9 cellular contexts compared by ENCODE assay signal in genomic region chr10:97904576-97904975, GRCh38. TPM values are rescaled to one million over a fixed set of nuclear protein-coding genes. Genes with fewer than 3 reads are reported as not detected.
"Had no signal": no experiment of that assay in that cellular context is flagged by ENCODE, and none has a peak within 500 bp of the region (broad histone marks: within the 10 kb centered on the region; RNA-seq: fewer than 3 reads in every experiment).

No MANE protein-coding gene starts in this region.

- H3K27ac ChIP-seq: GM23248, HL-60 had no signal

- H3K9ac ChIP-seq: GM23248 had no signal

- H3K4me3 ChIP-seq: GM23248, HAP-1 had no signal

- DNase-seq: GM23248, GOT3, HFFc6, KG1 had no signal

- H3K9me3 ChIP-seq: HAP-1 had no signal

- H3K4me1 Mint-ChIP-seq: IgD-negative memory B cell had no signal

- ATAC-seq: HCT116 had no signal

- H3K9me3 Mint-ChIP-seq: HFFc6 had no signal

- H3K36me3 ChIP-seq: HAP-1 had no signal

- H3K27ac Mint-ChIP-seq: HFFc6, IgD-negative memory B cell had no signal

- H3K4me1 ChIP-seq: HAP-1 had no signal

- H3K4me3 Mint-ChIP-seq: HFFc6, IgD-negative memory B cell had no signal

RNA-seq across cellular contexts. Expression of gene GOLGA7B, which starts 54.9 kb away (rescaled TPM):
- total RNA-seq: GM23248, H7, HFFc6 had no signal
- polyA plus RNA-seq: GM23248, IgD-negative memory B cell had no signal
